In genomic region chr4:140689628-140690027, GRCh38 we compare ENCODE assay signal across 19 cellular contexts.
DNase-seq lines count a peak whose midpoint lies in the region; ATAC-seq, FAIRE-seq and TF ChIP-seq lines count a peak whose summit lies in the region.
"Had no signal": no experiment of that assay in that cellular context is flagged by ENCODE, and none has a peak within 500 bp of the region (broad histone marks: within the 10 kb centered on the region; RNA-seq: fewer than 3 reads in every experiment).

No MANE protein-coding gene starts in this region.

- peak overlapping the region; percentile 2 to 65 for H3K27ac ChIP-seq in kidney (ENCODE audit: low read depth in 2 of 2, low read length in 2 of 2)
- H3K27ac ChIP-seq: RWPE1, SJCRH30 had no signal

- no peaks in the 10 kb centered on the region for H3K27me3 Mint-ChIP-seq in stimulated activated memory B cell treated with anti-CD40 and anti-IgM and Interleukin-4, amounts not matched to agents 10 μg/mL and 1 μg/mL and 100 μg/mL, for 72 hours
- peaks cover 11% of the 10 kb centered on the region for H3K27me3 Mint-ChIP-seq in activated CD8-positive, alpha-beta memory T cell treated with anti-CD3 and anti-CD28 coated beads, Interleukin-2, amount 10 ng/mL, durations not matched to agents 7 days and 5 days

- H3K9ac ChIP-seq in kidney (ENCODE audit: low read length in 2 of 2) = no peak overlapping the region

- H3K9me3 ChIP-seq in kidney (ENCODE audit: control insufficient read depth in 1 of 2, low read length in 2 of 2) = no peaks in the 10 kb centered on the region
- H3K9me3 ChIP-seq: SJCRH30 had no signal

- H3K4me3 ChIP-seq in kidney (ENCODE audit: low read length in 2 of 2) = no peak overlapping the region
- H3K4me3 ChIP-seq: K562, SJCRH30 had no signal

- H3K36me3 ChIP-seq in kidney (ENCODE audit: control insufficient read depth in 1 of 2, insufficient read depth in 2 of 2, low read length in 2 of 2) = no peaks in the 10 kb centered on the region

- H3K4me3 Mint-ChIP-seq in stimulated activated memory B cell treated with anti-CD40 and anti-IgM and Interleukin-4, amounts not matched to agents 10 μg/mL and 1 μg/mL and 100 μg/mL, for 72 hours = no peak overlapping the region
- H3K4me3 Mint-ChIP-seq in activated CD8-positive, alpha-beta memory T cell treated with anti-CD3 and anti-CD28 coated beads, Interleukin-2, amount 10 ng/mL, durations not matched to agents 7 days and 5 days = no peak overlapping the region

- in situ Hi-C loops in KBM-7 (cut with MboI; ENCODE audit: low pct_unique_long_range_greater_than_20kb, low sequenced_read_pairs) = no loop called here

- FAIRE-seq in kidney (lab: Jason Lieb, UNC) = no peak
- FAIRE-seq: G401.6, GM12892, K562 had no signal

- peaks cover 11 to 18% of the 10 kb centered on the region in 2 donors for H3K4me1 ChIP-seq in kidney (ENCODE audit: control insufficient read depth in 1 of 2, insufficient read depth in 1 of 2, low read depth in 1 of 2, low read length in 2 of 2)

- peak overlapping the region; percentile 29 for H3K27ac Mint-ChIP-seq in stimulated activated memory B cell treated with anti-CD40 and anti-IgM and Interleukin-4, amounts not matched to agents 10 μg/mL and 1 μg/mL and 100 μg/mL, for 72 hours
- no peak overlapping the region for H3K27ac Mint-ChIP-seq in activated CD8-positive, alpha-beta memory T cell treated with anti-CD3 and anti-CD28 coated beads, Interleukin-2, amount 10 ng/mL, durations not matched to agents 7 days and 5 days

- intact Hi-C loops in kidney (cut with DNase I) = no loop called here

- CTCF ChIA-PET in activated CD8-positive, alpha-beta memory T cell treated with anti-CD3 and anti-CD28 coated beads, Interleukin-2, amount 10 ng/mL, durations not matched to agents 7 days and 5 days (lab: Charles Lee) = no interaction called here

- no peaks in the 10 kb centered on the region for H3K9me3 Mint-ChIP-seq in stimulated activated memory B cell treated with anti-CD40 and anti-IgM and Interleukin-4, amounts not matched to agents 10 μg/mL and 1 μg/mL and 100 μg/mL, for 72 hours
- no peaks in the 10 kb centered on the region for H3K9me3 Mint-ChIP-seq in activated CD8-positive, alpha-beta memory T cell treated with anti-CD3 and anti-CD28 coated beads, Interleukin-2, amount 10 ng/mL, durations not matched to agents 7 days and 5 days (ENCODE audit: low read depth)

- DNase-seq in NCI-H2171 treated with DMSO at 0.1 percent for 48 hours (lab: John Stamatoyannopoulos, UW) = peak; percentile 21
- no peak for DNase-seq in NCI-H2171 (lab: John Stamatoyannopoulos, UW)
- DNase-seq in KBM-7 = peak; percentile 14
- no peak for DNase-seq in kidney
- DNase-seq in activated CD8-positive, alpha-beta memory T cell treated with anti-CD3 and anti-CD28 coated beads, Interleukin-2, amount 10 ng/mL, durations not matched to agents 7 days and 5 days = no peak
- no peak for DNase-seq in putamen (ENCODE audit: low spot score)
- no peak for DNase-seq in activated CD4-positive, alpha-beta T cell treated with anti-CD3 and anti-CD28 coated beads, Interleukin-2, amount 50 U/mL, for 48 hours
- DNase-seq: 8988T; COR-L47; NCI-H1092 treated with DMSO at 0.1 percent for 48 hours; NCI-H524; NK-92 treated with Interleukin-12 subunit alpha and Interleukin-12 subunit beta, amount 100 ng/mL, for 24 hours; SJCRH30 had no signal

- no peak for TF ChIP-seq CTCF in kidney (IDR thresholded peaks at IDR 0.05; ENCODE audit: borderline replicate concordance, extremely low read depth, insufficient read depth)

- H3K4me1 Mint-ChIP-seq in stimulated activated memory B cell treated with anti-CD40 and anti-IgM and Interleukin-4, amounts not matched to agents 10 μg/mL and 1 μg/mL and 100 μg/mL, for 72 hours = peaks cover 56% of the 10 kb centered on the region
- no peaks in the 10 kb centered on the region for H3K4me1 Mint-ChIP-seq in activated CD8-positive, alpha-beta memory T cell treated with anti-CD3 and anti-CD28 coated beads, Interleukin-2, amount 10 ng/mL, durations not matched to agents 7 days and 5 days

- peaks cover 12% of the 10 kb centered on the region for H3K36me3 Mint-ChIP-seq in stimulated activated memory B cell treated with anti-CD40 and anti-IgM and Interleukin-4, amounts not matched to agents 10 μg/mL and 1 μg/mL and 100 μg/mL, for 72 hours
- no peaks in the 10 kb centered on the region for H3K36me3 Mint-ChIP-seq in activated CD8-positive, alpha-beta memory T cell treated with anti-CD3 and anti-CD28 coated beads, Interleukin-2, amount 10 ng/mL, durations not matched to agents 7 days and 5 days

- ATAC-seq in stimulated activated memory B cell treated with anti-CD40 and anti-IgM and Interleukin-4, amounts not matched to agents 10 μg/mL and 1 μg/mL and 100 μg/mL, for 72 hours = no peak
- no peak for ATAC-seq in activated CD8-positive, alpha-beta memory T cell treated with anti-CD3 and anti-CD28 coated beads, Interleukin-2, amount 10 ng/mL, durations not matched to agents 7 days and 5 days
- ATAC-seq: HCT116, K562 had no signal

Comparison
In these comparisons a context has a peak if more than half of its experiments do, and no peak if none do; other contexts are left out.
1. DNase-seq: peak in NCI-H2171 treated with DMSO at 0.1 percent for 48 hours (single experiment) and KBM-7 (single experiment); none in NCI-H2171 (single experiment), kidney (single experiment), activated CD8-positive, alpha-beta memory T cell treated with anti-CD3 and anti-CD28 coated beads, Interleukin-2, amount 10 ng/mL, durations not matched to agents 7 days and 5 days (single experiment), putamen (single experiment) and activated CD4-positive, alpha-beta T cell treated with anti-CD3 and anti-CD28 coated beads, Interleukin-2, amount 50 U/mL, for 48 hours (0 of 2).